ENCODE assay signal across 1 cellular context in genomic region chr3:13880811-13881156, GRCh38.
TF ChIP-seq lines count a peak whose summit lies in the region.

No MANE protein-coding gene starts in this region.

TF ChIP-seq in GM23338, 12 proteins besides CTCF, POLR2A, EP300 and RAD21 (continued from another document):
- TF ChIP-seq REST (IDR thresholded peaks at IDR 0.05; ENCODE audit: unreplicated experiment): no peak
- no peak for TF ChIP-seq ZNF462 (CRISPR knock-in tag; IDR thresholded peaks at IDR 0.05)
- no peak for TF ChIP-seq EZH2 (IDR thresholded peaks at IDR 0.05; ENCODE audit: low read depth, unreplicated experiment)
- TF ChIP-seq ETS1 (IDR thresholded peaks at IDR 0.05): no peak
- TF ChIP-seq JUNB (IDR thresholded peaks at IDR 0.05; ENCODE audit: unreplicated experiment): no peak
- no peak for TF ChIP-seq CREB1 (CRISPR knock-in tag; IDR thresholded peaks at IDR 0.05; ENCODE audit: low read depth)
- TF ChIP-seq ZNF331 (CRISPR knock-in tag; IDR thresholded peaks at IDR 0.05; ENCODE audit: low read depth): no peak
